In genomic region chr2:234137400-234138014, GRCh38 we compare ENCODE assay signal across 11 cellular contexts.
A peak's percentile ranks its signal among the peaks of the same experiment; 100 is the strongest.
DNase-seq lines count a peak whose midpoint lies in the region; ATAC-seq and TF ChIP-seq lines count a peak whose summit lies in the region.
"Had no signal": no experiment of that assay in that cellular context is flagged by ENCODE, and none has a peak within 500 bp of the region (broad histone marks: within the 10 kb centered on the region; RNA-seq: fewer than 3 reads in every experiment).

No MANE protein-coding gene starts in this region.

- CTCF ChIA-PET in T-cell (lab: Charles Lee) = interaction anchor here (0.6 to 1.5 kb wide), 6 partner anchors 115 to 363 kb away, joined by 3 to 7 read pairs (median 4); no protein-coding TSS in a partner anchor

- DNase-seq in HPDE6-E6E7 (ENCODE audit: extremely low spot score) (peak; percentile 82), T-cell (no peak), immature natural killer cell (peak; percentile 24 to 44 (median 41)), omental fat pad (ENCODE audit: low spot score) (no peak), substantia nigra (lab: John Stamatoyannopoulos, UW) (no peak), GM19240 (ENCODE audit: insufficient read length, low spot score) (no peak)
- DNase-seq in T-helper 2 cell treated with Interferon-gamma antibody and Interleukin-4, amounts not matched to agents 5 μg/mL and 100 μg/mL, for 36 hours (ENCODE audit: low spot score) = no peak
- DNase-seq: activated T-cell treated with anti-CD3 and anti-CD28 coated beads, Interleukin-2, amount 50 U/mL, for 48 hours; NCI-H82 had no signal

- H3K9me3 Mint-ChIP-seq in T-cell (no peaks in the 10 kb centered on the region), immature natural killer cell (no peaks in the 10 kb centered on the region)
- no peaks in the 10 kb centered on the region for H3K9me3 Mint-ChIP-seq in T-helper 2 cell treated with Interferon-gamma antibody and Interleukin-4, amounts not matched to agents 5 μg/mL and 100 μg/mL, for 36 hours

- peaks cover 59% of the 10 kb centered on the region for H3K9me3 ChIP-seq in BLaER1

- no peaks in the 10 kb centered on the region for H3K27me3 ChIP-seq in BLaER1

- no peaks in the 10 kb centered on the region for H4K20me1 ChIP-seq in BLaER1

- peaks cover 91% of the 10 kb centered on the region for H3K4me1 ChIP-seq in BLaER1

- H3K4me2 ChIP-seq in BLaER1 = peak overlapping the region; percentile 74

- TF ChIP-seq CTCF in omental fat pad (IDR thresholded peaks at IDR 0.05) = no peak

- POLR2A ChIA-PET in T-cell (lab: Charles Lee) = interaction anchor here (0.5 to 0.7 kb wide), 5 partner anchors 151 to 960 kb away, joined by 4 to 8 read pairs (median 6); partner anchors contain the start of gene UGT1A7 (in 1 of the 2)

- H3K4me3 Mint-ChIP-seq in T-cell (peak overlapping the region in 1 of 3 donors; percentile 29), immature natural killer cell (peak overlapping the region; percentile 6 to 47 (median 18))
- H3K4me3 Mint-ChIP-seq in T-helper 2 cell treated with Interferon-gamma antibody and Interleukin-4, amounts not matched to agents 5 μg/mL and 100 μg/mL, for 36 hours = no peak overlapping the region

- no peak overlapping the region for H3K9ac ChIP-seq in BLaER1

- H3K27me3 Mint-ChIP-seq in T-cell (no peaks in the 10 kb centered on the region), immature natural killer cell (ENCODE audit: low read depth in 3 of 3) (peaks cover 0 to 3% (median 3%) of the 10 kb centered on the region in 3 donors)
- H3K27me3 Mint-ChIP-seq in T-helper 2 cell treated with Interferon-gamma antibody and Interleukin-4, amounts not matched to agents 5 μg/mL and 100 μg/mL, for 36 hours (ENCODE audit: low read depth) = peaks cover 3% of the 10 kb centered on the region

- peaks cover 54% of the 10 kb centered on the region for H3K36me3 ChIP-seq in BLaER1

- no peak overlapping the region for H3K4me3 ChIP-seq in BLaER1
- H3K4me3 ChIP-seq: skin epidermis had no signal

- H3K4me1 Mint-ChIP-seq in T-cell (peaks cover 29 to 41% (median 37%) of the 10 kb centered on the region in 3 donors), immature natural killer cell (peaks cover 53 to 61% of the 10 kb centered on the region in 2 donors)
- peaks cover 22% of the 10 kb centered on the region for H3K4me1 Mint-ChIP-seq in T-helper 2 cell treated with Interferon-gamma antibody and Interleukin-4, amounts not matched to agents 5 μg/mL and 100 μg/mL, for 36 hours (ENCODE audit: low read depth)

- H3K27ac ChIP-seq in BLaER1 = peak overlapping the region; percentile 78
- no peak overlapping the region for H3K27ac ChIP-seq in substantia nigra (ENCODE audit: low read depth, low read length, poor library complexity, severe bottlenecking)

- ATAC-seq in T-cell (replicated peaks in 1 of 4) = peak; percentile 55 to 80 (median 71)
- ATAC-seq in omental fat pad (ENCODE audit: low FRiP score) = no peak

- H3K27ac Mint-ChIP-seq in T-cell (peak overlapping the region; percentile 57 to 58), immature natural killer cell (peak overlapping the region; percentile 69 to 91 (median 77))
- H3K27ac Mint-ChIP-seq in T-helper 2 cell treated with Interferon-gamma antibody and Interleukin-4, amounts not matched to agents 5 μg/mL and 100 μg/mL, for 36 hours = no peak overlapping the region

- H3K36me3 Mint-ChIP-seq in T-cell (no peaks in the 10 kb centered on the region), immature natural killer cell (no peaks in the 10 kb centered on the region)
- H3K36me3 Mint-ChIP-seq in T-helper 2 cell treated with Interferon-gamma antibody and Interleukin-4, amounts not matched to agents 5 μg/mL and 100 μg/mL, for 36 hours (ENCODE audit: low read depth) = no peaks in the 10 kb centered on the region

Comparison
In these comparisons a context has a peak if more than half of its experiments do, and no peak if none do; other contexts are left out.
1. DNase-seq: peak in HPDE6-E6E7 (single experiment) and immature natural killer cell (3 of 3); none in T-cell (0 of 34), omental fat pad (single experiment), T-helper 2 cell treated with Interferon-gamma antibody and Interleukin-4, amounts not matched to agents 5 μg/mL and 100 μg/mL, for 36 hours (single experiment), substantia nigra (0 of 49) and GM19240 (single experiment).